In the genomic region with DNA sequence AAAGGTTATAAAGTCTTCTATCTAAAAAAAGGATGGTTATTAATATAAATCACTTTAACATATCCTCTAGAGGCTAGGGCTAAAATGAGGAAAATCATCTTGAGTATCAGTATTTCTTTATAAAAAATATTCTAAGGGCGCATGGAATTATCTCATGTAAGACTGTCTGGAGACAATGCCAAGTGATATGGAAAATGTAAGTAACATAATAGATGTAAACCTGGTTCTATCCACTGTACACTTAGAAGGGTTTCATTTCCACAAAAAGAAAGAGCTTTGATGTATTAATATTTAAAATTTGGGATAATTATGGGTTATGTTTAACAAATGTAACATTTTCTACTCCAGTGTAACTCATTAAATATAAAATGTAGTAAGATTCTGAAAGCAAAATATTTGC, we compare ENCODE assay signal across 25 cellular contexts.
A peak's percentile ranks its signal among the peaks of the same experiment; 100 is the strongest.
DNase-seq lines count a peak whose midpoint lies in the region; ATAC-seq and TF ChIP-seq lines count a peak whose summit lies in the region.
"Had no signal": no experiment of that assay in that cellular context is flagged by ENCODE, and none has a peak within 500 bp of the region (broad histone marks: within the 10 kb centered on the region; RNA-seq: fewer than 3 reads in every experiment).

No MANE protein-coding gene starts in this region.

- no peak overlapping the region for H3K9ac ChIP-seq in neural progenitor cell
- H3K9ac ChIP-seq: GM23248 had no signal

- H3K27me3 ChIP-seq in DOHH2 (ENCODE audit: control insufficient read depth, low read length): no peaks in the 10 kb centered on the region
- H3K27me3 ChIP-seq in neural progenitor cell: no peaks in the 10 kb centered on the region
- H3K27me3 ChIP-seq: body of pancreas, gastroesophageal sphincter had no signal

- no peaks in the 10 kb centered on the region for H3K36me3 Mint-ChIP-seq in activated T-cell treated with anti-CD3 and anti-CD28 coated beads, Interleukin-2, amount 50 U/mL, for 4 hours (ENCODE audit: insufficient read depth)
- H3K36me3 Mint-ChIP-seq in activated T-helper 17 cell treated with anti-CD3 and anti-CD28 coated beads, Interleukin-2, amount 50 U/mL, for 72 hours (ENCODE audit: low read depth): no peaks in the 10 kb centered on the region
- H3K36me3 Mint-ChIP-seq in neural progenitor cell: no peaks in the 10 kb centered on the region
- H3K36me3 Mint-ChIP-seq: CD14-positive monocyte, memory B cell, type B pancreatic cell had no signal

- H3K27ac ChIP-seq in DOHH2 (ENCODE audit: low read depth, low read length) (no peak overlapping the region), neural progenitor cell (no peak overlapping the region)
- H3K27ac ChIP-seq: body of pancreas, gastroesophageal sphincter, GM23248, RWPE1, VCaP had no signal

- H4K20me1 ChIP-seq in DOHH2 (ENCODE audit: control insufficient read depth, insufficient read depth, low read depth, low read length) (no peaks in the 10 kb centered on the region), neural progenitor cell (ENCODE audit: low read depth) (no peaks in the 10 kb centered on the region)

- H3K9me3 Mint-ChIP-seq in activated T-cell treated with anti-CD3 and anti-CD28 coated beads, Interleukin-2, amount 50 U/mL, for 4 hours: no peaks in the 10 kb centered on the region
- H3K9me3 Mint-ChIP-seq in activated T-helper 17 cell treated with anti-CD3 and anti-CD28 coated beads, Interleukin-2, amount 50 U/mL, for 72 hours: no peaks in the 10 kb centered on the region
- no peaks in the 10 kb centered on the region for H3K9me3 Mint-ChIP-seq in neural progenitor cell
- H3K9me3 Mint-ChIP-seq: CD14-positive monocyte, memory B cell had no signal

- H3K4me3 Mint-ChIP-seq in activated T-cell treated with anti-CD3 and anti-CD28 coated beads, Interleukin-2, amount 50 U/mL, for 4 hours: peak overlapping the region; percentile 56
- H3K4me3 Mint-ChIP-seq in activated T-helper 17 cell treated with anti-CD3 and anti-CD28 coated beads, Interleukin-2, amount 50 U/mL, for 72 hours: peak overlapping the region; percentile 4
- no peak overlapping the region for H3K4me3 Mint-ChIP-seq in neural progenitor cell
- H3K4me3 Mint-ChIP-seq: CD14-positive monocyte, memory B cell, type B pancreatic cell had no signal

- H3K4me1 ChIP-seq in DOHH2 (ENCODE audit: control insufficient read depth, low read length) (peaks cover 25% of the 10 kb centered on the region), neural progenitor cell (peaks cover 5% of the 10 kb centered on the region)
- H3K4me1 ChIP-seq: body of pancreas, gastroesophageal sphincter had no signal

- H3F3A ChIP-seq in DOHH2 (ENCODE audit: control insufficient read depth, insufficient read depth) (no peaks in the 10 kb centered on the region), neural progenitor cell (ENCODE audit: low read depth) (no peaks in the 10 kb centered on the region)

- H3K4me2 ChIP-seq in DOHH2 (ENCODE audit: low read length) (peak overlapping the region; percentile 26), neural progenitor cell (peak overlapping the region; percentile 1)

- H3K79me2 ChIP-seq in DOHH2 (ENCODE audit: control insufficient read depth, low read length) (no peaks in the 10 kb centered on the region), neural progenitor cell (ENCODE audit: low read depth) (no peaks in the 10 kb centered on the region)

- ATAC-seq in activated T-cell treated with anti-CD3 and anti-CD28 coated beads, Interleukin-2, amount 50 U/mL, for 4 hours: no peak
- ATAC-seq in activated T-helper 17 cell treated with anti-CD3 and anti-CD28 coated beads, Interleukin-2, amount 50 U/mL, for 72 hours (replicated peaks): no peak
- no peak for ATAC-seq in HG02678 (IDR thresholded peaks at IDR 0.05; ENCODE audit: unreplicated experiment)
- ATAC-seq: body of pancreas, gastroesophageal sphincter, left colon, right cardiac atrium had no signal

- H3K36me3 ChIP-seq in DOHH2 (ENCODE audit: control insufficient read depth, low read length): no peaks in the 10 kb centered on the region
- H3K36me3 ChIP-seq in neural progenitor cell: no peaks in the 10 kb centered on the region
- H3K36me3 ChIP-seq: gastroesophageal sphincter had no signal

- H3K4me1 Mint-ChIP-seq in activated T-cell treated with anti-CD3 and anti-CD28 coated beads, Interleukin-2, amount 50 U/mL, for 4 hours (ENCODE audit: low read depth): peaks cover 54% of the 10 kb centered on the region
- H3K4me1 Mint-ChIP-seq in activated T-helper 17 cell treated with anti-CD3 and anti-CD28 coated beads, Interleukin-2, amount 50 U/mL, for 72 hours: peaks cover 28% of the 10 kb centered on the region
- H3K4me1 Mint-ChIP-seq in neural progenitor cell: peaks cover 7% of the 10 kb centered on the region
- H3K4me1 Mint-ChIP-seq: CD14-positive monocyte had no signal

- no peaks in the 10 kb centered on the region for H3K27me3 Mint-ChIP-seq in activated T-cell treated with anti-CD3 and anti-CD28 coated beads, Interleukin-2, amount 50 U/mL, for 4 hours (ENCODE audit: low read depth)
- no peaks in the 10 kb centered on the region for H3K27me3 Mint-ChIP-seq in activated T-helper 17 cell treated with anti-CD3 and anti-CD28 coated beads, Interleukin-2, amount 50 U/mL, for 72 hours
- H3K27me3 Mint-ChIP-seq in neural progenitor cell (ENCODE audit: insufficient read depth, low read depth): peaks cover 4% of the 10 kb centered on the region
- H3K27me3 Mint-ChIP-seq: memory B cell, type B pancreatic cell had no signal

- H3K27ac Mint-ChIP-seq in activated T-helper 17 cell treated with anti-CD3 and anti-CD28 coated beads, Interleukin-2, amount 50 U/mL, for 72 hours: peak overlapping the region; percentile 10
- no peak overlapping the region for H3K27ac Mint-ChIP-seq in neural progenitor cell
- H3K27ac Mint-ChIP-seq: CD14-positive monocyte, type B pancreatic cell had no signal

- H3K9me2 ChIP-seq in DOHH2 (replicated peaks; ENCODE audit: control insufficient read depth, low read length): no peaks in the 10 kb centered on the region

- no peak overlapping the region for H2AFZ ChIP-seq in neural progenitor cell (replicated peaks)
- H2AFZ ChIP-seq: GM23248 had no signal

- TF ChIP-seq CTCF in DOHH2 (IDR thresholded peaks at IDR 0.05; ENCODE audit: low read depth, low read length, poor library complexity, severe bottlenecking) (no peak), neural progenitor cell (IDR thresholded peaks at IDR 0.05) (no peak)

- no peak for DNase-seq in activated T-cell treated with anti-CD3 and anti-CD28 coated beads, Interleukin-2, amount 50 U/mL, for 4 hours
- DNase-seq in activated T-cell treated with anti-CD3 and anti-CD28 coated beads for 4 hours: no peak
- DNase-seq in neural progenitor cell (ENCODE audit: low spot score): no peak
- DNase-seq in DMS114 treated with DMSO at 0.1 percent for 48 hours (lab: John Stamatoyannopoulos, UW; ENCODE audit: unreplicated experiment): no peak
- DNase-seq: activated CD8-positive, alpha-beta memory T cell treated with anti-CD3 and anti-CD28 coated beads for 24 hours; body of pancreas; cerebellar nuclear complex; hippocampal formation; KG1; left colon; NCI-H1417 treated with DMSO at 0.1 percent for 48 hours; NCI-H446; posterior cingulate gyrus; right cardiac atrium; stimulated activated CD4-positive, alpha-beta T cell treated with anti-CD3 and anti-CD28 coated beads, Interleukin-2, amount 100 ng/mL, for 24 hours had no signal

- no peak overlapping the region for H3K4me3 ChIP-seq in DOHH2 (ENCODE audit: low read length)
- no peak overlapping the region for H3K4me3 ChIP-seq in neural progenitor cell
- H3K4me3 ChIP-seq: body of pancreas, gastroesophageal sphincter, GM23248 had no signal

- H3K9me3 ChIP-seq in DOHH2 (ENCODE audit: control insufficient read depth, insufficient read depth, low read length): no peaks in the 10 kb centered on the region
- no peaks in the 10 kb centered on the region for H3K9me3 ChIP-seq in neural progenitor cell (ENCODE audit: low read depth)
- H3K9me3 ChIP-seq: body of pancreas, gastroesophageal sphincter had no signal
